Comparison of ENCODE assay signal across 18 cellular contexts in the genomic region with DNA sequence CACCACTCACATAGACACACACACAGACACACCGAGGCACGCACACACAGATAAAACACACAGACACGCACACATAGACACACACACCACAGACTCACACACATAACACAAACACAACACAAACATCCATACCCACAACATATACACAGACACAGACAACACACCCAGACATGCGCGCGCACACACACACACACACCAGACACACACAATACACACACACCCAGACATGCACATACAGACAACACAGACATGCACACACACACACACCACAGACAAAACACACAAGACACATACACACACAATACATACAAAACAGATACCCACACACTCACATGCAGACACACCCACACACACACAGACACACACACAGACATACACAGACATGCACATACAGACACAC.
DNase-seq lines count a peak whose midpoint lies in the region; ATAC-seq, FAIRE-seq and TF ChIP-seq lines count a peak whose summit lies in the region.
"Had no signal": no experiment of that assay in that cellular context is flagged by ENCODE, and none has a peak within 500 bp of the region (broad histone marks: within the 10 kb centered on the region; RNA-seq: fewer than 3 reads in every experiment).

No MANE protein-coding gene starts in this region.

- peaks cover 0 to 10% (median 7%) of the 10 kb centered on the region in 4 donors for H3K4me1 ChIP-seq in esophagus muscularis mucosa
- H3K4me1 ChIP-seq: SJCRH30 had no signal

- no peaks in the 10 kb centered on the region for H3K27me3 ChIP-seq in esophagus muscularis mucosa
- H3K27me3 ChIP-seq: SJCRH30 had no signal

- intact Hi-C loops in esophagus muscularis mucosa (cut with DNase I), result no loop called here

- POLR2A ChIA-PET in GM10248 (lab: Yijun Ruan, JAX), result no interaction called here

- no peak for TF ChIP-seq EP300 in esophagus muscularis mucosa (IDR thresholded peaks at IDR 0.05)

- 72% methylated on average over 6 of the region's 6 CpGs for WGBS in esophagus muscularis mucosa

- H3K27ac ChIP-seq in esophagus muscularis mucosa (replicated peaks in 1 of 4), result no peak overlapping the region
- H3K27ac ChIP-seq: GM23248, RWPE1, SJCRH30 had no signal

- no peak for ATAC-seq in activated naive CD8-positive, alpha-beta T cell treated with anti-CD3 and anti-CD28 coated beads, Interleukin-2, amount 50 U/mL, for 24 hours
- ATAC-seq in T-helper 17 cell, result no peak

- FAIRE-seq in urothelium cell line (lab: Jason Lieb, UNC), result peak; percentile 90
- FAIRE-seq: A204.1 had no signal

- CTCF ChIA-PET in GM10248 (lab: Yijun Ruan, JAX), result interaction anchor here (1.0 to 1.2 kb wide), 2 partner anchors 9 to 10 kb away, joined by 4 read pairs; no protein-coding TSS in a partner anchor

- peaks cover 8% of the 10 kb centered on the region for H3K4me1 Mint-ChIP-seq in activated naive CD8-positive, alpha-beta T cell (ENCODE audit: low read depth)
- H3K4me1 Mint-ChIP-seq in activated naive CD8-positive, alpha-beta T cell treated with anti-CD3 and anti-CD28 coated beads, Interleukin-2, amount 50 U/mL, for 24 hours, result peaks cover 19% of the 10 kb centered on the region
- H3K4me1 Mint-ChIP-seq in T-helper 17 cell, result peaks cover 19% of the 10 kb centered on the region

- no peaks in the 10 kb centered on the region for H3K27me3 Mint-ChIP-seq in activated naive CD8-positive, alpha-beta T cell
- no peaks in the 10 kb centered on the region for H3K27me3 Mint-ChIP-seq in activated naive CD8-positive, alpha-beta T cell treated with anti-CD3 and anti-CD28 coated beads, Interleukin-2, amount 50 U/mL, for 24 hours
- H3K27me3 Mint-ChIP-seq in T-helper 17 cell, result no peaks in the 10 kb centered on the region

- peaks cover 0 to 21% (median 12%) of the 10 kb centered on the region in 4 donors for H3K36me3 ChIP-seq in esophagus muscularis mucosa
- H3K36me3 ChIP-seq: SJCRH30 had no signal

- DNase-seq in activated naive CD8-positive, alpha-beta T cell treated with anti-CD3 and anti-CD28 coated beads, Interleukin-2, amount 50 U/mL, for 24 hours, result no peak
- DNase-seq in T-helper 17 cell, result no peak
- DNase-seq in esophagus muscularis mucosa (ENCODE audit: extremely low spot score), result peak; percentile 7
- DNase-seq in urothelium cell line (ENCODE audit: low spot score), result no peak
- DNase-seq in LoVo (ENCODE audit: low spot score), result no peak
- DNase-seq in middle frontal gyrus (ENCODE audit: extremely low spot score, low spot score), result no peak
- DNase-seq in GM10248 (ENCODE audit: extremely low spot score), result no peak
- DNase-seq: Calu3; GM23248; NCI-H146; NCI-H2107; NCI-H226; NCI-H526 treated with DMSO at 0.1 percent for 48 hours; NK-92 treated with Interleukin-12 subunit alpha and Interleukin-12 subunit beta, amount 100 ng/mL, for 24 hours; SJCRH30 had no signal

- no peaks in the 10 kb centered on the region for H3K9me3 Mint-ChIP-seq in activated naive CD8-positive, alpha-beta T cell (ENCODE audit: low read depth)
- peaks cover under 1% of the 10 kb centered on the region for H3K9me3 Mint-ChIP-seq in activated naive CD8-positive, alpha-beta T cell treated with anti-CD3 and anti-CD28 coated beads, Interleukin-2, amount 50 U/mL, for 24 hours

- TF ChIP-seq CTCF in esophagus muscularis mucosa (IDR thresholded peaks at IDR 0.05) (no peak), GM10248 (IDR thresholded peaks at IDR 0.05; ENCODE audit: control extremely low read depth, extremely low read depth, low read depth, missing control alignments) (no peak)

- no peak overlapping the region for H3K4me3 Mint-ChIP-seq in activated naive CD8-positive, alpha-beta T cell
- H3K4me3 Mint-ChIP-seq in activated naive CD8-positive, alpha-beta T cell treated with anti-CD3 and anti-CD28 coated beads, Interleukin-2, amount 50 U/mL, for 24 hours, result no peak overlapping the region
- H3K4me3 Mint-ChIP-seq in T-helper 17 cell, result no peak overlapping the region

- no peak overlapping the region for H3K4me3 ChIP-seq in esophagus muscularis mucosa
- H3K4me3 ChIP-seq: GM23248, SJCRH30 had no signal

- H3K36me3 Mint-ChIP-seq in activated naive CD8-positive, alpha-beta T cell, result peaks cover 14% of the 10 kb centered on the region
- H3K36me3 Mint-ChIP-seq in activated naive CD8-positive, alpha-beta T cell treated with anti-CD3 and anti-CD28 coated beads, Interleukin-2, amount 50 U/mL, for 24 hours (ENCODE audit: low read depth), result peaks cover 14% of the 10 kb centered on the region
- peaks cover 11% of the 10 kb centered on the region for H3K36me3 Mint-ChIP-seq in T-helper 17 cell (ENCODE audit: low read depth)

- peak overlapping the region; percentile 11 for H3K27ac Mint-ChIP-seq in activated naive CD8-positive, alpha-beta T cell
- H3K27ac Mint-ChIP-seq in activated naive CD8-positive, alpha-beta T cell treated with anti-CD3 and anti-CD28 coated beads, Interleukin-2, amount 50 U/mL, for 24 hours, result no peak overlapping the region
- peak overlapping the region; percentile 41 for H3K27ac Mint-ChIP-seq in T-helper 17 cell

- H3K9me3 ChIP-seq in T-helper 17 cell (ENCODE audit: control insufficient read depth, low read length, poor library complexity, severe bottlenecking), result no peaks in the 10 kb centered on the region
- no peaks in the 10 kb centered on the region for H3K9me3 ChIP-seq in esophagus muscularis mucosa
- H3K9me3 ChIP-seq: SJCRH30 had no signal

- no peak for TF ChIP-seq POLR2A in esophagus muscularis mucosa (IDR thresholded peaks at IDR 0.05; ENCODE audit: low read depth)
